Comparison of ENCODE assay signal across 1 cellular context in the genomic region with DNA sequence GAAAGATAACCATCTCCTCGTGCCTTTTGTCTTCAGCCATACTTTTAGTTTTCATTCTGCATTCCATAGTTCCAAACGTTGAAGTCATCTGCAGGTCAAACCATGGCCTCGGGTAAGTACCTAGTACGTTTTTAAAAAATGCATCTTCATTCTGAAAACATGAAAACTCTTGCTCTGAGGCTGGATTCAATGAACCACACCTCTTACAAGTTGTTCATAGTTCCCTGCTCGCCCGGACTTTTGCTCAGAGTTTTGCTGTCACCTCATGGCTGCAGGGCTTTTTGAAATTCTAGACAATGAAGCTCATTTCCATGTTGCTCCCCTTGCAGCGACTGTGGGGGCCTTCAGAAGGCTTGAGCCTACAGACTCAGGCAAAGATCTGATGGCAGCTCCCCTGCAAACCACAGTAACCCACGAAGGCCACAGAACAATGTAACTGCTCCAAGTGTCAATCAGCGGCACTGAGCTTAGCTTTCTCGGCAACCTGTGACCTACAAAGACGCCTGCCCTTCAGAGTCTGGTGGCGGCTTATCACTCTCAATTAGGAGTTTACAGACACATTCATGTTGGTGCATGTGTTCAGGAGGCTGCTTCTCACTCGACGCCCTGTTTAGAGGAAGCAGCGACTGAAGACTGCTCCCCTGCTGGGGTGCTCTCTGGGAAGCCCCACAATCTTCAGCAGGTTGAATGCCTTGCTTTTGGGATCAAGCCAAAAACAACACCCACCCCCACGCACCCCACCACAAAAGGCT.
A peak's percentile ranks its signal among the peaks of the same experiment; 100 is the strongest.
TF ChIP-seq lines count a peak whose summit lies in the region.

No MANE protein-coding gene starts in this region.

TF ChIP-seq in HEK293, 187 proteins besides CTCF, POLR2A, EP300 and RAD21 (continued from another document and continues in another):
- TF ChIP-seq HOXA7 (CRISPR knock-in tag; IDR thresholded peaks at IDR 0.05; ENCODE audit: borderline replicate concordance): no peak
- TF ChIP-seq, protein P1, sequence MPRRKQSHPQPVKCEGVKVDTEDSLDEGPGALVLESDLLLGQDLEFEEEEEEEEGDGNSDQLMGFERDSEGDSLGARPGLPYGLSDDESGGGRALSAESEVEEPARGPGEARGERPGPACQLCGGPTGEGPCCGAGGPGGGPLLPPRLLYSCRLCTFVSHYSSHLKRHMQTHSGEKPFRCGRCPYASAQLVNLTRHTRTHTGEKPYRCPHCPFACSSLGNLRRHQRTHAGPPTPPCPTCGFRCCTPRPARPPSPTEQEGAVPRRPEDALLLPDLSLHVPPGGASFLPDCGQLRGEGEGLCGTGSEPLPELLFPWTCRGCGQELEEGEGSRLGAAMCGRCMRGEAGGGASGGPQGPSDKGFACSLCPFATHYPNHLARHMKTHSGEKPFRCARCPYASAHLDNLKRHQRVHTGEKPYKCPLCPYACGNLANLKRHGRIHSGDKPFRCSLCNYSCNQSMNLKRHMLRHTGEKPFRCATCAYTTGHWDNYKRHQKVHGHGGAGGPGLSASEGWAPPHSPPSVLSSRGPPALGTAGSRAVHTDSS (tag by site-specific recombination; IDR thresholded peaks at IDR 0.05): no peak
- TF ChIP-seq ZNF184 (tag by site-specific recombination; IDR thresholded peaks at IDR 0.05): no peak
- no peak for TF ChIP-seq ZNF416 (tag by site-specific recombination; IDR thresholded peaks at IDR 0.05)
- no peak for TF ChIP-seq ZNF2 (tag by site-specific recombination; IDR thresholded peaks at IDR 0.05)
- no peak for TF ChIP-seq ZNF302 (tag by site-specific recombination; IDR thresholded peaks at IDR 0.05; ENCODE audit: low read depth)
- TF ChIP-seq ZNF707 (tag by site-specific recombination; IDR thresholded peaks at IDR 0.05): no peak
- TF ChIP-seq GLI4 (tag by site-specific recombination; IDR thresholded peaks at IDR 0.05): no peak
- no peak for TF ChIP-seq ZNF48 (tag by site-specific recombination; IDR thresholded peaks at IDR 0.05)
- no peak for TF ChIP-seq ZFP69B (tag by site-specific recombination; IDR thresholded peaks at IDR 0.05)
- TF ChIP-seq ZNF600 (tag by site-specific recombination; IDR thresholded peaks at IDR 0.05): peak; percentile 44; the same call in 1 of the 2 replicates
- no peak for TF ChIP-seq MZF1 (tag by site-specific recombination; IDR thresholded peaks at IDR 0.05; ENCODE audit: borderline replicate concordance)
- no peak; the same call in 1 of the 2 replicates for TF ChIP-seq ZNF501 (tag by site-specific recombination; IDR thresholded peaks at IDR 0.05)
- TF ChIP-seq ZBTB20 (tag by site-specific recombination; IDR thresholded peaks at IDR 0.05): 0 out of 2 replicates have a peak, but pooled peaks have one; percentile 24
- TF ChIP-seq GLI2 (tag by site-specific recombination; IDR thresholded peaks at IDR 0.05; ENCODE audit: borderline replicate concordance, low read depth): no peak
- TF ChIP-seq, protein P2, sequence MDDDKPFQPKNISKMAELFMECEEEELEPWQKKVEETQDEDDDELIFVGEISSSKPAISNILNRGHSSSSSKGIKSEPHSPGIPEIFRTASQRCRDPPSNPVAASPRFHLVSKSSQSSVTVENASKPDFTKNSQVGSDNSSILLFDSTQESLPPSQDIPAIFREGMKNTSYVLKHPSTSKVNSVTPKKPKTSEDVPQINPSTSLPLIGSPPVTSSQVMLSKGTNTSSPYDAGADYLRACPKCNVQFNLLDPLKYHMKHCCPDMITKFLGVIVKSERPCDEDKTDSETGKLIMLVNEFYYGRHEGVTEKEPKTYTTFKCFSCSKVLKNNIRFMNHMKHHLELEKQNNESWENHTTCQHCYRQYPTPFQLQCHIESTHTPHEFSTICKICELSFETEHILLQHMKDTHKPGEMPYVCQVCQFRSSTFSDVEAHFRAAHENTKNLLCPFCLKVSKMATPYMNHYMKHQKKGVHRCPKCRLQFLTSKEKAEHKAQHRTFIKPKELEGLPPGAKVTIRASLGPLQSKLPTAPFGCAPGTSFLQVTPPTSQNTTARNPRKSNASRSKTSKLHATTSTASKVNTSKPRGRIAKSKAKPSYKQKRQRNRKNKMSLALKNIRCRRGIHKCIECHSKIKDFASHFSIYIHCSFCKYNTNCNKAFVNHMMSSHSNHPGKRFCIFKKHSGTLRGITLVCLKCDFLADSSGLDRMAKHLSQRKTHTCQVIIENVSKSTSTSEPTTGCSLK (tag by site-specific recombination; IDR thresholded peaks at IDR 0.05): no peak
- TF ChIP-seq, protein P3, sequence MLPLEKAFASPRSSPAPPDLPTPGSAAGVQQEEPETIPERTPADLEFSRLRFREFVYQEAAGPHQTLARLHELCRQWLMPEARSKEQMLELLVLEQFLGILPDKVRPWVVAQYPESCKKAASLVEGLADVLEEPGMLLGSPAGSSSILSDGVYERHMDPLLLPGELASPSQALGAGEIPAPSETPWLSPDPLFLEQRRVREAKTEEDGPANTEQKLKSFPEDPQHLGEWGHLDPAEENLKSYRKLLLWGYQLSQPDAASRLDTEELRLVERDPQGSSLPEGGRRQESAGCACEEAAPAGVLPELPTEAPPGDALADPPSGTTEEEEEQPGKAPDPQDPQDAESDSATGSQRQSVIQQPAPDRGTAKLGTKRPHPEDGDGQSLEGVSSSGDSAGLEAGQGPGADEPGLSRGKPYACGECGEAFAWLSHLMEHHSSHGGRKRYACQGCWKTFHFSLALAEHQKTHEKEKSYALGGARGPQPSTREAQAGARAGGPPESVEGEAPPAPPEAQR (tag by site-specific recombination; IDR thresholded peaks at IDR 0.05): no peak
- no peak for TF ChIP-seq ZNF324 (tag by site-specific recombination; IDR thresholded peaks at IDR 0.05)
- TF ChIP-seq, protein P4, sequence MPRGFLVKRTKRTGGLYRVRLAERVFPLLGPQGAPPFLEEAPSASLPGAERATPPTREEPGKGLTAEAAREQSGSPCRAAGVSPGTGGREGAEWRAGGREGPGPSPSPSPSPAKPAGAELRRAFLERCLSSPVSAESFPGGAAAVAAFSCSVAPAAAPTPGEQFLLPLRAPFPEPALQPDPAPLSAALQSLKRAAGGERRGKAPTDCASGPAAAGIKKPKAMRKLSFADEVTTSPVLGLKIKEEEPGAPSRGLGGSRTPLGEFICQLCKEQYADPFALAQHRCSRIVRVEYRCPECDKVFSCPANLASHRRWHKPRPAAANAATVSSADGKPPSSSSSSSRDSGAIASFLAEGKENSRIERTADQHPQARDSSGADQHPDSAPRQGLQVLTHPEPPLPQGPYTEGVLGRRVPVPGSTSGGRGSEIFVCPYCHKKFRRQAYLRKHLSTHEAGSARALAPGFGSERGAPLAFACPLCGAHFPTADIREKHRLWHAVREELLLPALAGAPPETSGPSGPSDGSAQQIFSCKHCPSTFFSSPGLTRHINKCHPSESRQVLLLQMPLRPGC (tag by site-specific recombination; IDR thresholded peaks at IDR 0.05): 0 out of 2 replicates have a peak, but pooled peaks have one; percentile 15
- TF ChIP-seq, protein P5, sequence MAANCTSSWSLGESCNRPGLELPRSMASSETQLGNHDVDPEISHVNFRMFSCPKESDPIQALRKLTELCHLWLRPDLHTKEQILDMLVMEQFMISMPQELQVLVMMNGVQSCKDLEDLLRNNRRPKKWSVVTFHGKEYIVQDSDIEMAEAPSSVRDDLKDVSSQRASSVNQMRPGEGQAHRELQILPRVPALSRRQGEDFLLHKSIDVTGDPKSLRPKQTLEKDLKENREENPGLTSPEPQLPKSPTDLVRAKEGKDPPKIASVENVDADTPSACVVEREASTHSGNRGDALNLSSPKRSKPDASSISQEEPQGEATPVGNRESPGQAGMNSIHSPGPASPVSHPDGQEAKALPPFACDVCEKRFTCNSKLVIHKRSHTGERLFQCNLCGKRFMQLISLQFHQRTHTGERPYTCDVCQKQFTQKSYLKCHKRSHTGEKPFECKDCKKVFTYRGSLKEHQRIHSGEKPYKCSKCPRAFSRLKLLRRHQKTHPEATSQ (tag by site-specific recombination; IDR thresholded peaks at IDR 0.05): no peak
- TF ChIP-seq, protein P6, sequence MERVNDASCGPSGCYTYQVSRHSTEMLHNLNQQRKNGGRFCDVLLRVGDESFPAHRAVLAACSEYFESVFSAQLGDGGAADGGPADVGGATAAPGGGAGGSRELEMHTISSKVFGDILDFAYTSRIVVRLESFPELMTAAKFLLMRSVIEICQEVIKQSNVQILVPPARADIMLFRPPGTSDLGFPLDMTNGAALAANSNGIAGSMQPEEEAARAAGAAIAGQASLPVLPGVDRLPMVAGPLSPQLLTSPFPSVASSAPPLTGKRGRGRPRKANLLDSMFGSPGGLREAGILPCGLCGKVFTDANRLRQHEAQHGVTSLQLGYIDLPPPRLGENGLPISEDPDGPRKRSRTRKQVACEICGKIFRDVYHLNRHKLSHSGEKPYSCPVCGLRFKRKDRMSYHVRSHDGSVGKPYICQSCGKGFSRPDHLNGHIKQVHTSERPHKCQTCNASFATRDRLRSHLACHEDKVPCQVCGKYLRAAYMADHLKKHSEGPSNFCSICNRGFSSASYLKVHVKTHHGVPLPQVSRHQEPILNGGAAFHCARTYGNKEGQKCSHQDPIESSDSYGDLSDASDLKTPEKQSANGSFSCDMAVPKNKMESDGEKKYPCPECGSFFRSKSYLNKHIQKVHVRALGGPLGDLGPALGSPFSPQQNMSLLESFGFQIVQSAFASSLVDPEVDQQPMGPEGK (tag by site-specific recombination; IDR thresholded peaks at IDR 0.05): no peak
- TF ChIP-seq ZNF394 (tag by site-specific recombination; IDR thresholded peaks at IDR 0.05; ENCODE audit: borderline replicate concordance): no peak
- TF ChIP-seq ZBTB8A (tag by site-specific recombination; IDR thresholded peaks at IDR 0.05): peak; percentile 85
- TF ChIP-seq ZNF350 (tag by site-specific recombination; IDR thresholded peaks at IDR 0.05): no peak
- no peak for TF ChIP-seq ZBTB21 (tag by site-specific recombination; IDR thresholded peaks at IDR 0.05)
- no peak for TF ChIP-seq PRDM1 (tag by site-specific recombination; IDR thresholded peaks at IDR 0.05)
- TF ChIP-seq ZNF426 (tag by site-specific recombination; IDR thresholded peaks at IDR 0.05): no peak
- no peak for TF ChIP-seq ZNF530 (tag by site-specific recombination; IDR thresholded peaks at IDR 0.05; ENCODE audit: low read depth)
- TF ChIP-seq, protein P7, sequence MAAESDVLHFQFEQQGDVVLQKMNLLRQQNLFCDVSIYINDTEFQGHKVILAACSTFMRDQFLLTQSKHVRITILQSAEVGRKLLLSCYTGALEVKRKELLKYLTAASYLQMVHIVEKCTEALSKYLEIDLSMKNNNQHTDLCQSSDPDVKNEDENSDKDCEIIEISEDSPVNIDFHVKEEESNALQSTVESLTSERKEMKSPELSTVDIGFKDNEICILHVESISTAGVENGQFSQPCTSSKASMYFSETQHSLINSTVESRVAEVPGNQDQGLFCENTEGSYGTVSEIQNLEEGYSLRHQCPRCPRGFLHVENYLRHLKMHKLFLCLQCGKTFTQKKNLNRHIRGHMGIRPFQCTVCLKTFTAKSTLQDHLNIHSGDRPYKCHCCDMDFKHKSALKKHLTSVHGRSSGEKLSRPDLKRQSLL (tag by site-specific recombination; IDR thresholded peaks at IDR 0.05): no peak
- TF ChIP-seq KLF9 (tag by site-specific recombination; IDR thresholded peaks at IDR 0.05; ENCODE audit: low read depth): no peak
- no peak for TF ChIP-seq ZNF529 (tag by site-specific recombination; IDR thresholded peaks at IDR 0.05; ENCODE audit: insufficient replicate concordance)
- TF ChIP-seq, protein P8, sequence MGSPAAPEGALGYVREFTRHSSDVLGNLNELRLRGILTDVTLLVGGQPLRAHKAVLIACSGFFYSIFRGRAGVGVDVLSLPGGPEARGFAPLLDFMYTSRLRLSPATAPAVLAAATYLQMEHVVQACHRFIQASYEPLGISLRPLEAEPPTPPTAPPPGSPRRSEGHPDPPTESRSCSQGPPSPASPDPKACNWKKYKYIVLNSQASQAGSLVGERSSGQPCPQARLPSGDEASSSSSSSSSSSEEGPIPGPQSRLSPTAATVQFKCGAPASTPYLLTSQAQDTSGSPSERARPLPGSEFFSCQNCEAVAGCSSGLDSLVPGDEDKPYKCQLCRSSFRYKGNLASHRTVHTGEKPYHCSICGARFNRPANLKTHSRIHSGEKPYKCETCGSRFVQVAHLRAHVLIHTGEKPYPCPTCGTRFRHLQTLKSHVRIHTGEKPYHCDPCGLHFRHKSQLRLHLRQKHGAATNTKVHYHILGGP (tag by site-specific recombination; IDR thresholded peaks at IDR 0.05): no peak
- no peak for TF ChIP-seq ZNF510 (tag by site-specific recombination; IDR thresholded peaks at IDR 0.05; ENCODE audit: insufficient replicate concordance)
- TF ChIP-seq ZNF114 (tag by site-specific recombination; IDR thresholded peaks at IDR 0.05): no peak
- TF ChIP-seq FEZF1 (tag by site-specific recombination; IDR thresholded peaks at IDR 0.05): peak; percentile 76
- no peak for TF ChIP-seq KLF16 (tag by site-specific recombination; IDR thresholded peaks at IDR 0.05)
- TF ChIP-seq, protein P9, sequence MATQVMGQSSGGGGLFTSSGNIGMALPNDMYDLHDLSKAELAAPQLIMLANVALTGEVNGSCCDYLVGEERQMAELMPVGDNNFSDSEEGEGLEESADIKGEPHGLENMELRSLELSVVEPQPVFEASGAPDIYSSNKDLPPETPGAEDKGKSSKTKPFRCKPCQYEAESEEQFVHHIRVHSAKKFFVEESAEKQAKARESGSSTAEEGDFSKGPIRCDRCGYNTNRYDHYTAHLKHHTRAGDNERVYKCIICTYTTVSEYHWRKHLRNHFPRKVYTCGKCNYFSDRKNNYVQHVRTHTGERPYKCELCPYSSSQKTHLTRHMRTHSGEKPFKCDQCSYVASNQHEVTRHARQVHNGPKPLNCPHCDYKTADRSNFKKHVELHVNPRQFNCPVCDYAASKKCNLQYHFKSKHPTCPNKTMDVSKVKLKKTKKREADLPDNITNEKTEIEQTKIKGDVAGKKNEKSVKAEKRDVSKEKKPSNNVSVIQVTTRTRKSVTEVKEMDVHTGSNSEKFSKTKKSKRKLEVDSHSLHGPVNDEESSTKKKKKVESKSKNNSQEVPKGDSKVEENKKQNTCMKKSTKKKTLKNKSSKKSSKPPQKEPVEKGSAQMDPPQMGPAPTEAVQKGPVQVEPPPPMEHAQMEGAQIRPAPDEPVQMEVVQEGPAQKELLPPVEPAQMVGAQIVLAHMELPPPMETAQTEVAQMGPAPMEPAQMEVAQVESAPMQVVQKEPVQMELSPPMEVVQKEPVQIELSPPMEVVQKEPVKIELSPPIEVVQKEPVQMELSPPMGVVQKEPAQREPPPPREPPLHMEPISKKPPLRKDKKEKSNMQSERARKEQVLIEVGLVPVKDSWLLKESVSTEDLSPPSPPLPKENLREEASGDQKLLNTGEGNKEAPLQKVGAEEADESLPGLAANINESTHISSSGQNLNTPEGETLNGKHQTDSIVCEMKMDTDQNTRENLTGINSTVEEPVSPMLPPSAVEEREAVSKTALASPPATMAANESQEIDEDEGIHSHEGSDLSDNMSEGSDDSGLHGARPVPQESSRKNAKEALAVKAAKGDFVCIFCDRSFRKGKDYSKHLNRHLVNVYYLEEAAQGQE (tag by site-specific recombination; IDR thresholded peaks at IDR 0.05): no peak
- TF ChIP-seq KLF1 (tag by site-specific recombination; IDR thresholded peaks at IDR 0.05): no peak
- no peak for TF ChIP-seq ZNF175 (tag by site-specific recombination; IDR thresholded peaks at IDR 0.05)
- TF ChIP-seq EGR2 (tag by site-specific recombination; IDR thresholded peaks at IDR 0.05; ENCODE audit: low read depth): no peak
- TF ChIP-seq ZNF248 (tag by site-specific recombination; IDR thresholded peaks at IDR 0.05): no peak
- no peak for TF ChIP-seq ZNF571 (tag by site-specific recombination; IDR thresholded peaks at IDR 0.05)
